ENCODE assay signal across 14 cellular contexts in the genomic region with DNA sequence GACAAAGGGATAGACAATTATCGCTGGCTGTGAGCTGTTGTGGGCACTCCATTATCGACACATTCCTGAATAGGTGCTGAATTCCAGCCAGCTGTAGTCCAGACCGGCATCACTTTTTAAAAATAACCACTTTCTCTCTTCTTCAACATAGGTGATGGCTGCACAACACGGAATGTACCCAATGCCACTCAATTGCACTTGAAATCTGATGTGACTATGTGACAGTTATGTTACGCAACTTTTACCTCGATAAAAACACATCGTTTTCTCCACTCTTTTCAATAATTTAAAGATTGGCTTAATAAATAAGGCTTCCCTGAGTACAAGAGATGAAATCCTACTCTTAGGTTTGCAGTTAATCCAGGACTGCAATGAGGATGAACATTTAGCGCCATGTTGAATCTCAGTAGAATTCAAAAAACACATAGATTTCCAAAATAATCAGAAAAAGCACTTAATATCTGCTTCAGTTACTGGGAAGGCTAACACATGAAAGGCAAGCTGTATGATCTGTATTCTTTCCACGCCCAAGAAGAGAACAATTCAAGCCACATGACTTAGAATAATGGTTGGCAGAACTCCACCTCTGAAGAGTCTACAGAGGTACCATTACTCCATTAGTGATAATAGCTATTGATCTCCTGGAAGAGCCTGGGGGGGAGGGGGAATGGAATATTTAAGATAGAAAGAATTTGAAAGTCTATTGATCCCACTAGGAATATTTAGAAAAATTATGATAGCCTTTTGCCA. TPM values are rescaled to one million over a fixed set of nuclear protein-coding genes. Genes with fewer than 3 reads are reported as not detected.
DNase-seq lines count a peak whose midpoint lies in the region; ATAC-seq, FAIRE-seq and TF ChIP-seq lines count a peak whose summit lies in the region.
"Had no signal": no experiment of that assay in that cellular context is flagged by ENCODE, and none has a peak within 500 bp of the region (broad histone marks: within the 10 kb centered on the region; RNA-seq: fewer than 3 reads in every experiment).

No MANE protein-coding gene starts in this region.

- no peaks in the 10 kb centered on the region for H3K27me3 Mint-ChIP-seq in H9 (ENCODE audit: low read depth)
- H3K27me3 Mint-ChIP-seq in activated CD8-positive, alpha-beta T cell treated with anti-CD3 and anti-CD28 coated beads for 36 hours: no peaks in the 10 kb centered on the region

- H3K27ac Mint-ChIP-seq in H9: peak overlapping the region in 1 of 3 experiments; percentile 37; a peak in 1 of 7 replicates
- no peak overlapping the region for H3K27ac Mint-ChIP-seq in activated CD8-positive, alpha-beta T cell treated with anti-CD3 and anti-CD28 coated beads for 36 hours

- H4K20me1 ChIP-seq in H9 (ENCODE audit: control insufficient read depth, insufficient read depth, insufficient read length): no peaks in the 10 kb centered on the region
- peaks cover 10% of the 10 kb centered on the region for H4K20me1 ChIP-seq in GM12878 (ENCODE audit: control insufficient read depth, insufficient read depth)

- H4K8ac ChIP-seq in H9 (replicated peaks; ENCODE audit: insufficient read length, low read depth, low read length): no peak overlapping the region

- no TSS peak for BruUV-seq in GM12878 (replicated peaks; lab: Mats Ljungman, UMichigan)

- no peak overlapping the region for H2AFZ ChIP-seq in H9 (ENCODE audit: low read length)
- no peak overlapping the region for H2AFZ ChIP-seq in GM12878 (ENCODE audit: control insufficient read depth, low read depth, low read length)

- H3K4me1 ChIP-seq in BE2C: peaks cover 9% of the 10 kb centered on the region
- peaks cover 5% of the 10 kb centered on the region; the same call in 1 of the 2 replicates for H3K4me1 ChIP-seq in H9 (ENCODE audit: insufficient read depth, low read length)
- peaks cover 9% of the 10 kb centered on the region for H3K4me1 ChIP-seq in GM12878 (ENCODE audit: control insufficient read depth, insufficient read depth, low read length)
- H3K4me1 ChIP-seq in colonic mucosa: peaks cover 7% of the 10 kb centered on the region
- H3K4me1 ChIP-seq in suprapubic skin: peaks cover 52% of the 10 kb centered on the region

- no peak for TF ChIP-seq CTCF in BE2C (IDR thresholded peaks at IDR 0.05; ENCODE audit: low read depth, low read length)
- TF ChIP-seq CTCF in H9 (conservative IDR thresholded peaks at IDR 0.05): no peak
- TF ChIP-seq CTCF in GM12878 (IDR thresholded peaks at IDR 0.05 in 2 of 3, conservative IDR thresholded peaks at IDR 0.05 in 1 of 3; ENCODE audit: control insufficient read depth in 2 of 3, extremely low read depth in 1 of 3, insufficient read depth in 1 of 3, low read depth in 3 of 3, low read length in 3 of 3): no peak
- no peak for TF ChIP-seq CTCF in activated CD8-positive, alpha-beta T cell treated with anti-CD3 and anti-CD28 coated beads for 36 hours (IDR thresholded peaks at IDR 0.05)
- no peak for TF ChIP-seq CTCF in colonic mucosa (IDR thresholded peaks at IDR 0.05)
- no peak for TF ChIP-seq CTCF in suprapubic skin (IDR thresholded peaks at IDR 0.05)

- no peak overlapping the region for H2BK12ac ChIP-seq in H9 (ENCODE audit: insufficient read length, low read depth, low read length)

- no peak for TF ChIP-seq EP300 in GM12878 (IDR thresholded peaks at IDR 0.05; ENCODE audit: borderline replicate concordance in 1 of 2, control insufficient read depth in 1 of 2, low read depth in 2 of 2, low read length in 2 of 2)
- TF ChIP-seq EP300 in suprapubic skin (IDR thresholded peaks at IDR 0.05): no peak

- no peak overlapping the region for H2AK5ac ChIP-seq in H9 (ENCODE audit: insufficient read length, low read length)

- H3K9ac ChIP-seq in H9 (ENCODE audit: extremely low read depth, insufficient read length, low read length) (no peak overlapping the region), GM12878 (ENCODE audit: control insufficient read depth, insufficient read depth, low read length) (no peak overlapping the region), colonic mucosa (ENCODE audit: low read depth in 2 of 2, low read length in 2 of 2) (no peak overlapping the region)

- peaks cover 62 to 75% (median 73%) of the 10 kb centered on the region in 3 experiments for H3K36me3 Mint-ChIP-seq in H9 (ENCODE audit: insufficient read depth in 1 of 3, low read depth in 3 of 3)
- peaks cover 61% of the 10 kb centered on the region for H3K36me3 Mint-ChIP-seq in activated CD8-positive, alpha-beta T cell treated with anti-CD3 and anti-CD28 coated beads for 36 hours (ENCODE audit: low read depth)

- RAD21 ChIA-PET in GM12878 (lab: Charles Lee; ENCODE audit: unreplicated experiment): no interaction called here

- no peak overlapping the region for H3K27ac ChIP-seq in H9 (ENCODE audit: insufficient read length, low read depth, low read length)
- H3K27ac ChIP-seq in GM12878 (ENCODE audit: control insufficient read depth, insufficient read depth): no peak overlapping the region
- H3K27ac ChIP-seq in colonic mucosa: no peak overlapping the region
- no peak overlapping the region for H3K27ac ChIP-seq in suprapubic skin

- no CpG with 5 or more reads among the region's 9 CpGs for WGBS in H9 (ENCODE audit: extremely low coverage, insufficient read length, low lambda C conversion rate)
- WGBS in GM12878 (ENCODE audit: insufficient coverage, insufficient replicate concordance, low lambda C conversion rate, missing lambda C conversion rate): 98% methylated on average over 9 of the region's 9 CpGs
- WGBS in suprapubic skin: 77% methylated on average over 9 of the region's 9 CpGs

- FAIRE-seq in GM12878 (lab: Jason Lieb, UNC): no peak

- H3K4me2 ChIP-seq in H9 (ENCODE audit: insufficient read depth, insufficient read length, low read length) (peak overlapping the region; percentile 25), GM12878 (ENCODE audit: control insufficient read depth, insufficient read depth) (peak overlapping the region; percentile 44)

- H3T11ph ChIP-seq in H9 (ENCODE audit: low read length): no peak overlapping the region

- no peak overlapping the region for H4K91ac ChIP-seq in H9 (ENCODE audit: insufficient read length, low read depth, low read length)

- ATAC-seq in GM12878: no peak
- no peak for ATAC-seq in activated CD8-positive, alpha-beta T cell treated with anti-CD3 and anti-CD28 coated beads for 36 hours
- ATAC-seq: activated CD4-positive, CD25-positive, alpha-beta regulatory T cell treated with anti-CD3 and anti-CD28 coated beads, Interleukin-2, amount 50 U/mL, for 24 hours; gastroesophageal sphincter had no signal

- peak overlapping the region; percentile 29 to 59; a peak in 3 of 5 replicates for H3K4me3 Mint-ChIP-seq in H9
- H3K4me3 Mint-ChIP-seq in activated CD8-positive, alpha-beta T cell treated with anti-CD3 and anti-CD28 coated beads for 36 hours: no peak overlapping the region

- CTCF ChIA-PET in GM12878 (lab: Yijun Ruan, JAX): interaction anchor here (2.6 kb wide), 1 partner anchor 23 kb away, joined by 6 read pairs; no protein-coding TSS in a partner anchor
- CTCF ChIA-PET in activated CD8-positive, alpha-beta T cell treated with anti-CD3 and anti-CD28 coated beads for 36 hours (lab: Charles Lee): no interaction called here

- H3K18ac ChIP-seq in H9 (ENCODE audit: insufficient read length, low read depth, low read length): no peak overlapping the region

- intact Hi-C loops in GM12878 (cut with micrococcal nuclease; ENCODE audit: unreplicated experiment) (no loop called here), colonic mucosa (cut with DNase I) (no loop called here)
- intact Hi-C loops in activated CD8-positive, alpha-beta T cell treated with anti-CD3 and anti-CD28 coated beads for 36 hours (cut with micrococcal nuclease): no loop called here

- SMC1A ChIA-PET in GM12878 (lab: Charles Lee; ENCODE audit: uncharacterized antibody, unreplicated experiment): interaction anchor here (1.3 to 1.4 kb wide), 2 partner anchors 32 to 38 kb away, joined by 4 to 7 read pairs; no protein-coding TSS in a partner anchor

- H3K23ac ChIP-seq in H9 (ENCODE audit: insufficient read length, low read depth, low read length): no peak overlapping the region

- TF ChIP-seq RAD21 in GM12878 (IDR thresholded peaks at IDR 0.05; ENCODE audit: insufficient read depth, low read depth, low read length): no peak

- no peak overlapping the region for H4K5ac ChIP-seq in H9 (ENCODE audit: insufficient read length, low read depth, low read length)

- H3K23me2 ChIP-seq in H9 (ENCODE audit: insufficient read length, low read depth, low read length, poor library complexity, severe bottlenecking): peaks cover 8% of the 10 kb centered on the region

- H3K4me3 ChIP-seq in BE2C (ENCODE audit: low read depth, low read length): peak overlapping the region; percentile 3; the same call in 1 of the 2 replicates
- H3K4me3 ChIP-seq in GM12878: peak overlapping the region; percentile 99
- no peak overlapping the region for H3K4me3 ChIP-seq in colonic mucosa
- H3K4me3 ChIP-seq in suprapubic skin: no peak overlapping the region
- H3K4me3 ChIP-seq: gastroesophageal sphincter, skin epidermis had no signal

- no peak overlapping the region for H3K4ac ChIP-seq in H9 (ENCODE audit: low read depth, low read length)

- no peak overlapping the region for H2BK5ac ChIP-seq in H9 (ENCODE audit: insufficient read length, low read length)

- H3K9me3 ChIP-seq in BE2C (no peaks in the 10 kb centered on the region), H9 (ENCODE audit: control insufficient read depth, low read depth, low read length) (no peaks in the 10 kb centered on the region), GM12878 (replicated peaks; ENCODE audit: control insufficient read depth, insufficient read depth, low read length) (peaks cover 2% of the 10 kb centered on the region; the same call in 2 of the 3 replicates), colonic mucosa (no peaks in the 10 kb centered on the region), suprapubic skin (no peaks in the 10 kb centered on the region)
- H3K9me3 ChIP-seq: gastroesophageal sphincter had no signal

- H3K27me3 ChIP-seq in BE2C: no peaks in the 10 kb centered on the region
- H3K27me3 ChIP-seq in H9 (ENCODE audit: insufficient read depth, low read length): no peaks in the 10 kb centered on the region
- H3K27me3 ChIP-seq in GM12878 (replicated peaks in 1 of 2; ENCODE audit: control insufficient read depth in 2 of 2, insufficient read depth in 2 of 2, low read length in 1 of 2): no peaks in the 10 kb centered on the region
- no peaks in the 10 kb centered on the region for H3K27me3 ChIP-seq in colonic mucosa
- H3K27me3 ChIP-seq in suprapubic skin: no peaks in the 10 kb centered on the region
- H3K27me3 ChIP-seq: gastroesophageal sphincter had no signal

- POLR2A ChIA-PET in GM12878 (lab: Charles Lee): interaction anchor here (0.7 to 1.6 kb wide), 4 partner anchors 9 to 28 kb away, joined by 3 to 8 read pairs (median 4); no protein-coding TSS in a partner anchor
- POLR2A ChIA-PET in activated CD8-positive, alpha-beta T cell treated with anti-CD3 and anti-CD28 coated beads for 36 hours (lab: Charles Lee): interaction anchor here (1.5 kb wide), 2 partner anchors 28 to 37 kb away, joined by 4 to 7 read pairs; no protein-coding TSS in a partner anchor

- in situ Hi-C loops in GM12878 (cut with MboI): no loop called here

- DNase-seq in BE2C (no peak), H9 (no peak), GM12878 (ENCODE audit: low read depth, low spot score) (no peak), midbrain (lab: John Stamatoyannopoulos, UW) (peak; percentile 78), A172 (ENCODE audit: low spot score) (no peak), colonic mucosa (no peak), suprapubic skin (ENCODE audit: low spot score in 2 of 2) (no peak)
- no peak for DNase-seq in activated CD8-positive, alpha-beta T cell treated with anti-CD3 and anti-CD28 coated beads for 36 hours
- DNase-seq: activated effector memory CD4-positive, alpha-beta T cell treated with anti-CD3 and anti-CD28 coated beads, Interleukin-2, amount 50 U/mL, for 16 hours; cortex of kidney; mesenchymal stem cell had no signal

- no peak overlapping the region for H3K14ac ChIP-seq in H9 (ENCODE audit: insufficient read depth, low read length)

- no peak overlapping the region for H2BK20ac ChIP-seq in H9 (ENCODE audit: low read depth, low read length, poor library complexity, severe bottlenecking)

- H3K4me1 Mint-ChIP-seq in H9: peaks cover 46 to 50% of the 10 kb centered on the region in 2 experiments
- peaks cover 59% of the 10 kb centered on the region for H3K4me1 Mint-ChIP-seq in activated CD8-positive, alpha-beta T cell treated with anti-CD3 and anti-CD28 coated beads for 36 hours (ENCODE audit: low read depth)

- H2BK15ac ChIP-seq in H9 (ENCODE audit: low read depth, low read length): no peak overlapping the region

- H2BK120ac ChIP-seq in H9 (ENCODE audit: low read depth, low read length, poor library complexity, severe bottlenecking): no peak overlapping the region

- H3K36me3 ChIP-seq in BE2C (peaks cover 66% of the 10 kb centered on the region), GM12878 (ENCODE audit: control insufficient read depth in 2 of 2, insufficient read depth in 2 of 2, low read length in 1 of 2) (peaks cover 0 to 24% of the 10 kb centered on the region in 2 experiments), colonic mucosa (no peaks in the 10 kb centered on the region), suprapubic skin (peaks cover 4% of the 10 kb centered on the region)

- H3K56ac ChIP-seq in H9 (ENCODE audit: insufficient read length, low read depth, low read length): no peak overlapping the region

- peaks cover 0 to 4% of the 10 kb centered on the region in 2 experiments; a peak in 4 of 5 replicates for H3K9me3 Mint-ChIP-seq in H9
- no peaks in the 10 kb centered on the region for H3K9me3 Mint-ChIP-seq in activated CD8-positive, alpha-beta T cell treated with anti-CD3 and anti-CD28 coated beads for 36 hours

- TF ChIP-seq POLR2A in GM12878 (IDR thresholded peaks at IDR 0.05; ENCODE audit: low read depth, low read length) (no peak), suprapubic skin (IDR thresholded peaks at IDR 0.05) (no peak)

- H3K79me2 ChIP-seq in H9 (ENCODE audit: insufficient read depth, low read length) (peaks cover 76% of the 10 kb centered on the region), GM12878 (ENCODE audit: control insufficient read depth, insufficient read depth, low read length) (peaks cover 86% of the 10 kb centered on the region)

- H3K79me1 ChIP-seq in H9 (ENCODE audit: insufficient read depth, low read depth, low read length, poor library complexity, severe bottlenecking): no peaks in the 10 kb centered on the region

RNA-seq across cellular contexts. Expression of a gene that starts 3.6 kb away (rescaled TPM):
- polyA plus RNA-seq in BE2C (2012; ENCODE audit: insufficient read depth, insufficient read length, low read depth): 288 TPM
- total RNA-seq in H9 (2021): 241 and 243 TPM in 2 replicates
- total RNA-seq in GM12878 (2013; cell fraction: nucleolus; rRNA removed): 36.7 and 39.5 TPM in 2 replicates
- 26.0 and 26.4 TPM in 2 replicates for total RNA-seq in GM12878 (2014; rRNA removed)
- 77.4 and 79.7 TPM in 2 replicates for total RNA-seq in GM12878 (2014; rRNA removed; fragmentation: Illumina TruSeq; extraction: Trizol)
- 153 and 157 TPM in 2 replicates for total RNA-seq in GM12878 (2021)
- 37.6 TPM for polyA plus RNA-seq in GM12878 (2011; ENCODE audit: low read depth)
- 59.6 and 75.1 TPM in 2 replicates for polyA plus RNA-seq in GM12878 (2011; rRNA removed)
- 34.2 and 44.7 TPM in 2 replicates for polyA plus RNA-seq in GM12878 (2011; cell fraction: cytosol; rRNA removed)
- 25.0 and 40.2 TPM in 2 replicates for polyA plus RNA-seq in GM12878 (2011; cell fraction: nucleus; rRNA removed)
- polyA plus RNA-seq in GM12878 (2012): 86.1 and 86.2 TPM in 2 replicates
- polyA plus RNA-seq in GM12878 (2014; fragmentation: Illumina TruSeq; extraction: Trizol): 125 and 130 TPM in 2 replicates
- polyA plus RNA-seq in GM12878 (2014; fragmentation: Nextera tagmentation; extraction: Ambion mirVana): 10 to 100 TPM; 20.2 to 27.2 TPM
- 55.4 and 61.8 TPM in 2 replicates for polyA plus RNA-seq in GM12878 (2014; rRNA removed)
- polyA plus RNA-seq in GM12878 (2016; fragmentation: Nextera tagmentation; extraction: Ambion mirVana): 10 to 100 TPM; 24.3 to 26.1 TPM
- 60.4 and 89.3 TPM in 2 replicates for polyA minus RNA-seq in GM12878 (2011; rRNA and poly(A)+ RNA removed)
- 48.9 and 52.5 TPM in 2 replicates for polyA minus RNA-seq in GM12878 (2011; cell fraction: cytosol; rRNA and poly(A)+ RNA removed)
- polyA minus RNA-seq in GM12878 (2011; cell fraction: nucleus; rRNA and poly(A)+ RNA removed): 11.5 and 21.3 TPM in 2 replicates
- total RNA-seq in activated CD8-positive, alpha-beta T cell treated with anti-CD3 and anti-CD28 coated beads for 36 hours: 100 to 1,000 TPM; 138 to 143 TPM
- 149 and 151 TPM in 2 replicates for total RNA-seq in A172 (2014; rRNA removed; shearing (Covaris generic))
- total RNA-seq in colonic mucosa: 100 to 1,000 TPM; 104 to 121 TPM
- total RNA-seq in suprapubic skin: 10 to 100 TPM; 47.4 to 67.6 (median 65.8) TPM

RNA-seq across cellular contexts. Expression of a gene that starts 52.7 kb away (rescaled TPM):
- polyA plus RNA-seq in BE2C (2012; ENCODE audit: insufficient read depth, insufficient read length, low read depth): 659 TPM
- total RNA-seq in H9 (2021) (175 and 186 TPM in 2 replicates), GM12878 (2014; rRNA removed) (31.9 and 47.8 TPM in 2 replicates), GM12878 (2014; rRNA removed; fragmentation: Illumina TruSeq; extraction: Trizol) (35.4 and 41.2 TPM in 2 replicates), GM12878 (2021) (181 and 189 TPM in 2 replicates), colonic mucosa (100 to 1,000 TPM; 539 to 844 TPM), suprapubic skin (1,000 to 10,000 TPM in 3 of 4 donors, 100 to 1,000 TPM in 1; 981 to 2,288 (median 2,045) TPM)
- total RNA-seq in GM12878 (2013; cell fraction: nucleolus; rRNA removed): 21.2 and 22.1 TPM in 2 replicates
- 50.0 TPM for polyA plus RNA-seq in GM12878 (2011; ENCODE audit: low read depth)
- polyA plus RNA-seq in GM12878 (2011; rRNA removed) (10.4 and 67.5 TPM in 2 replicates), GM12878 (2014; fragmentation: Illumina TruSeq; extraction: Trizol) (1.4 and 41.6 TPM in 2 replicates), GM12878 (2014; fragmentation: Nextera tagmentation; extraction: Ambion mirVana) (10 to 100 TPM; 13.7 to 56.5 TPM), GM12878 (2014; rRNA removed) (134 and 182 TPM in 2 replicates), GM12878 (2016; fragmentation: Nextera tagmentation; extraction: Ambion mirVana) (100 to 1,000 TPM; 279 to 297 TPM)
- polyA plus RNA-seq in GM12878 (2011; cell fraction: cytosol; rRNA removed): 139 and 153 TPM in 2 replicates
- polyA plus RNA-seq in GM12878 (2011; cell fraction: nucleus; rRNA removed): 127 and 155 TPM in 2 replicates
- 172 and 210 TPM in 2 replicates for polyA plus RNA-seq in GM12878 (2012)
- 15.6 and 24.8 TPM in 2 replicates for polyA minus RNA-seq in GM12878 (2011; rRNA and poly(A)+ RNA removed)
- 42.6 and 53.3 TPM in 2 replicates for polyA minus RNA-seq in GM12878 (2011; cell fraction: cytosol; rRNA and poly(A)+ RNA removed)
- 21.4 and 37.5 TPM in 2 replicates for polyA minus RNA-seq in GM12878 (2011; cell fraction: nucleus; rRNA and poly(A)+ RNA removed)
- total RNA-seq in activated CD8-positive, alpha-beta T cell treated with anti-CD3 and anti-CD28 coated beads for 36 hours: 100 to 1,000 TPM; 104 to 109 TPM
- total RNA-seq in A172 (2014; rRNA removed; shearing (Covaris generic)): 235 and 382 TPM in 2 replicates

RNA-seq across cellular contexts. Expression of a gene that starts 54.3 kb away (rescaled TPM):
- 3.5 TPM for polyA plus RNA-seq in BE2C (2012; ENCODE audit: insufficient read depth, insufficient read length, low read depth)
- total RNA-seq in H9 (2021) (14.8 and 16.4 TPM in 2 replicates), GM12878 (2014; rRNA removed) (0.34 and 0.65 TPM in 2 replicates), GM12878 (2014; rRNA removed; fragmentation: Illumina TruSeq; extraction: Trizol) (0.14 and 0.18 TPM in 2 replicates), GM12878 (2021) (0.41 and 0.72 TPM in 2 replicates), colonic mucosa (under 1 TPM; 0.42 to 0.45 TPM), suprapubic skin (under 1 TPM in 2 of 4 donors, not detected in 2; 0.42 to 0.95 TPM)
- total RNA-seq in GM12878 (2013; cell fraction: nucleolus; rRNA removed): 0.33 TPM in 1 of 2 replicates, not detected in the other
- polyA plus RNA-seq in GM12878 (2011; ENCODE audit: low read depth): not detected
- polyA plus RNA-seq in GM12878 (2011; rRNA removed) (0.24 TPM in 2 replicates), GM12878 (2014; fragmentation: Illumina TruSeq; extraction: Trizol) (0.21 and 0.25 TPM in 2 replicates), GM12878 (2014; fragmentation: Nextera tagmentation; extraction: Ambion mirVana) (under 1 TPM in 1 of 2 experiments, not detected in 1; 0.11 TPM), GM12878 (2014; rRNA removed) (0.08 and 0.29 TPM in 2 replicates), GM12878 (2016; fragmentation: Nextera tagmentation; extraction: Ambion mirVana) (under 1 TPM; 0.63 to 0.79 TPM)
- polyA plus RNA-seq in GM12878 (2011; cell fraction: cytosol; rRNA removed): 0.51 and 0.57 TPM in 2 replicates
- polyA plus RNA-seq in GM12878 (2011; cell fraction: nucleus; rRNA removed): 0.15 and 0.18 TPM in 2 replicates
- 0.18 and 0.39 TPM in 2 replicates for polyA plus RNA-seq in GM12878 (2012)
- 0.37 and 0.52 TPM in 2 replicates for polyA minus RNA-seq in GM12878 (2011; rRNA and poly(A)+ RNA removed)
- polyA minus RNA-seq in GM12878 (2011; cell fraction: cytosol; rRNA and poly(A)+ RNA removed): not detected in 2 replicates
- not detected in 2 replicates for polyA minus RNA-seq in GM12878 (2011; cell fraction: nucleus; rRNA and poly(A)+ RNA removed)
- under 1 TPM; 0.67 to 0.68 TPM for total RNA-seq in activated CD8-positive, alpha-beta T cell treated with anti-CD3 and anti-CD28 coated beads for 36 hours
- total RNA-seq in A172 (2014; rRNA removed; shearing (Covaris generic)): 0.76 and 2.4 TPM in 2 replicates

Comparison
In these comparisons a context has a peak if more than half of its experiments do, and no peak if none do; other contexts are left out.
1. H3K4me3 ChIP-seq: peak in BE2C (single experiment) and GM12878 (single experiment); none in colonic mucosa (single experiment) and suprapubic skin (single experiment).